31 cellular contexts compared by ENCODE assay signal in genomic region chr17:4395111-4395478, GRCh38. TPM values are rescaled to one million over a fixed set of nuclear protein-coding genes. Genes with fewer than 3 reads are reported as not detected.
A peak's percentile ranks its signal among the peaks of the same experiment; 100 is the strongest.
DNase-seq lines count a peak whose midpoint lies in the region; ATAC-seq, FAIRE-seq and TF ChIP-seq lines count a peak whose summit lies in the region.
"Had no signal": no experiment of that assay in that cellular context is flagged by ENCODE, and none has a peak within 500 bp of the region (broad histone marks: within the 10 kb centered on the region; RNA-seq: fewer than 3 reads in every experiment).

No MANE protein-coding gene starts in this region.

- H4K20me1 ChIP-seq in H9 (ENCODE audit: control insufficient read depth, insufficient read depth, insufficient read length) (no peaks in the 10 kb centered on the region), keratinocyte (ENCODE audit: control insufficient read depth, extremely low read depth, insufficient read depth, low read length) (no peaks in the 10 kb centered on the region)

- WGBS in H9 (ENCODE audit: extremely low coverage, insufficient read length, low lambda C conversion rate), result no CpG with 5 or more reads among the region's 3 CpGs

- peak overlapping the region; percentile 87 for H4K91ac ChIP-seq in H9 (ENCODE audit: insufficient read length, low read depth, low read length)

- no peaks in the 10 kb centered on the region for H3K9me3 Mint-ChIP-seq in CD4-positive, CD25-positive, alpha-beta regulatory T cell
- H3K9me3 Mint-ChIP-seq in H9, result peaks cover 0 to 3% of the 10 kb centered on the region in 2 experiments; a peak in 1 of 5 replicates
- no peaks in the 10 kb centered on the region for H3K9me3 Mint-ChIP-seq in natural killer cell
- H3K9me3 Mint-ChIP-seq: activated naive CD4-positive, alpha-beta T cell treated with anti-CD3 and anti-CD28 coated beads, Interleukin-2, amount 50 U/mL, for 72 hours; nephron progenitor cell; T-helper 1 cell treated with Interleukin-12 subunit alpha and Interleukin-12 subunit beta and Interleukin-4 antibody, amounts not matched to agents 30 μg/mL and 1 μg/mL, for 36 hours had no signal

- H3K79me2 ChIP-seq in H9 (ENCODE audit: insufficient read depth, low read length), result no peaks in the 10 kb centered on the region
- no peaks in the 10 kb centered on the region for H3K79me2 ChIP-seq in keratinocyte (ENCODE audit: control insufficient read depth, insufficient read depth, low read length)
- H3K79me2 ChIP-seq: hepatocyte had no signal

- peak overlapping the region; percentile 21 for H3K4ac ChIP-seq in H9 (ENCODE audit: low read depth, low read length)

- no peak for FAIRE-seq in keratinocyte (lab: Jason Lieb, UNC)

- no peaks in the 10 kb centered on the region for H3K9me1 ChIP-seq in keratinocyte (ENCODE audit: control insufficient read depth, extremely low read depth, insufficient read depth, low read length)

- no peak overlapping the region for H2BK20ac ChIP-seq in H9 (ENCODE audit: low read depth, low read length, poor library complexity, severe bottlenecking)

- no peak overlapping the region for H2AFZ ChIP-seq in H9 (ENCODE audit: low read length)
- H2AFZ ChIP-seq in keratinocyte (ENCODE audit: control insufficient read depth, low read length), result no peak overlapping the region
- H2AFZ ChIP-seq: hepatocyte had no signal

- H3K23ac ChIP-seq in H9 (ENCODE audit: insufficient read length, low read depth, low read length), result no peak overlapping the region

- H2BK15ac ChIP-seq in H9 (ENCODE audit: low read depth, low read length), result peak overlapping the region; percentile 94; the same call in 1 of the 2 replicates

- no peak overlapping the region for H2BK5ac ChIP-seq in H9 (ENCODE audit: insufficient read length, low read length)

- H3K4me2 ChIP-seq in H9 (ENCODE audit: insufficient read depth, insufficient read length, low read length) (no peak overlapping the region), keratinocyte (ENCODE audit: control insufficient read depth, extremely low read depth, insufficient read depth, low read depth, low read length) (no peak overlapping the region)
- H3K4me2 ChIP-seq: hepatocyte had no signal

- no peaks in the 10 kb centered on the region for H3K36me3 ChIP-seq in CD4-positive, CD25-positive, alpha-beta regulatory T cell (ENCODE audit: control insufficient read depth, insufficient read depth, low read length)
- H3K36me3 ChIP-seq in RWPE2 (ENCODE audit: low read depth) (no peaks in the 10 kb centered on the region), keratinocyte (ENCODE audit: control insufficient read depth in 2 of 2, extremely low read depth in 1 of 2, insufficient read depth in 2 of 2, low read length in 2 of 2) (no peaks in the 10 kb centered on the region), SJCRH30 (no peaks in the 10 kb centered on the region)
- H3K36me3 ChIP-seq: brain microvascular endothelial cell, sigmoid colon, tibial nerve had no signal

- H2BK120ac ChIP-seq in H9 (ENCODE audit: low read depth, low read length, poor library complexity, severe bottlenecking), result peak overlapping the region; percentile 52

- dilution Hi-C loops in keratinocyte (cut with MboI; ENCODE audit: extremely low pct_ligation_motif_present, low sequenced_read_pairs), result no loop called here

- no peaks in the 10 kb centered on the region for H3K79me1 ChIP-seq in H9 (ENCODE audit: insufficient read depth, low read depth, low read length, poor library complexity, severe bottlenecking)

- no peaks in the 10 kb centered on the region for H3K9me3 ChIP-seq in CD4-positive, CD25-positive, alpha-beta regulatory T cell (ENCODE audit: control insufficient read depth in 2 of 2, low read length in 2 of 2)
- H3K9me3 ChIP-seq in H9 (ENCODE audit: control insufficient read depth, low read depth, low read length) (no peaks in the 10 kb centered on the region), RWPE2 (ENCODE audit: severe bottlenecking) (no peaks in the 10 kb centered on the region), keratinocyte (ENCODE audit: control insufficient read depth, low read depth, low read length) (no peaks in the 10 kb centered on the region), SJCRH30 (replicated peaks) (no peaks in the 10 kb centered on the region)
- H3K9me3 ChIP-seq: sigmoid colon, tibial nerve had no signal

- ATAC-seq in CD4-positive, CD25-positive, alpha-beta regulatory T cell (ENCODE audit: low read depth in 2 of 2), result no peak
- ATAC-seq in RWPE2 (ENCODE audit: low read depth) (no peak), natural killer cell (no peak), HG03025 (IDR thresholded peaks at IDR 0.05; ENCODE audit: low FRiP score, unreplicated experiment) (no peak)

- no peak overlapping the region for H4K8ac ChIP-seq in H9 (replicated peaks; ENCODE audit: insufficient read length, low read depth, low read length)

- TF ChIP-seq CTCF in H9 (conservative IDR thresholded peaks at IDR 0.05) (no peak), RWPE2 (IDR thresholded peaks at IDR 0.05; ENCODE audit: poor library complexity, severe bottlenecking) (no peak), keratinocyte (optimal IDR thresholded peaks at IDR 0.05 in 1 of 3, IDR thresholded peaks at IDR 0.05 in 1 of 3, conservative IDR thresholded peaks at IDR 0.05 in 1 of 3; ENCODE audit: extremely low read depth in 1 of 3, insufficient read depth in 2 of 3, low read length in 3 of 3) (no peak), natural killer cell (IDR thresholded peaks at IDR 0.05) (no peak)

- H3K56ac ChIP-seq in H9 (ENCODE audit: insufficient read length, low read depth, low read length), result no peak overlapping the region

- H3K14ac ChIP-seq in H9 (ENCODE audit: insufficient read depth, low read length), result no peak overlapping the region; the same call in 1 of the 2 replicates

- H3K18ac ChIP-seq in H9 (ENCODE audit: insufficient read length, low read depth, low read length), result peak overlapping the region; percentile 58

- peak overlapping the region in 2 of 3 donors; percentile 31 to 72 for H3K27ac Mint-ChIP-seq in CD4-positive, CD25-positive, alpha-beta regulatory T cell
- H3K27ac Mint-ChIP-seq in H9 (peak overlapping the region; percentile 80 to 96 (median 96); a peak in 6 of 7 replicates), natural killer cell (no peak overlapping the region)
- H3K27ac Mint-ChIP-seq: nephron progenitor cell; T-helper 1 cell treated with Interleukin-12 subunit alpha and Interleukin-12 subunit beta and Interleukin-4 antibody, amounts not matched to agents 30 μg/mL and 1 μg/mL, for 36 hours had no signal

- H3K23me2 ChIP-seq in H9 (ENCODE audit: insufficient read length, low read depth, low read length, poor library complexity, severe bottlenecking), result peaks cover 3% of the 10 kb centered on the region

- peak overlapping the region; percentile 98 for H2AK5ac ChIP-seq in H9 (ENCODE audit: insufficient read length, low read length)

- H3K27ac ChIP-seq in CD4-positive, CD25-positive, alpha-beta regulatory T cell (ENCODE audit: insufficient read depth, low read length, poor library complexity, severe bottlenecking), result no peak overlapping the region
- H3K27ac ChIP-seq in H9 (ENCODE audit: insufficient read length, low read depth, low read length), result peak overlapping the region; percentile 99
- H3K27ac ChIP-seq in RWPE2 (ENCODE audit: poor library complexity, severe bottlenecking), result peak overlapping the region; percentile 77
- H3K27ac ChIP-seq in keratinocyte (ENCODE audit: control insufficient read depth, insufficient read depth, low read length), result peak overlapping the region; percentile 85
- no peak overlapping the region for H3K27ac ChIP-seq in SJCRH30
- H3K27ac ChIP-seq: brain microvascular endothelial cell, dorsolateral prefrontal cortex, hepatocyte, sigmoid colon, tibial nerve had no signal

- peak overlapping the region; percentile 85 for H4K5ac ChIP-seq in H9 (ENCODE audit: insufficient read length, low read depth, low read length)

- peaks cover 6% of the 10 kb centered on the region for H3K27me3 Mint-ChIP-seq in CD4-positive, CD25-positive, alpha-beta regulatory T cell
- no peaks in the 10 kb centered on the region for H3K27me3 Mint-ChIP-seq in H9 (ENCODE audit: low read depth)
- H3K27me3 Mint-ChIP-seq in natural killer cell (ENCODE audit: low read depth in 2 of 2), result no peaks in the 10 kb centered on the region

- no peaks in the 10 kb centered on the region for H3K27me3 ChIP-seq in CD4-positive, CD25-positive, alpha-beta regulatory T cell (ENCODE audit: control insufficient read depth, insufficient read depth, low read length)
- no peaks in the 10 kb centered on the region for H3K27me3 ChIP-seq in H9 (ENCODE audit: insufficient read depth, low read length)
- H3K27me3 ChIP-seq in RWPE2 (ENCODE audit: insufficient read depth, poor library complexity, severe bottlenecking), result no peaks in the 10 kb centered on the region
- no peaks in the 10 kb centered on the region for H3K27me3 ChIP-seq in keratinocyte (ENCODE audit: control insufficient read depth, extremely low read depth, insufficient read depth, low read length)
- no peaks in the 10 kb centered on the region for H3K27me3 ChIP-seq in SJCRH30
- H3K27me3 ChIP-seq: brain microvascular endothelial cell, dorsolateral prefrontal cortex, hepatocyte, sigmoid colon had no signal

- intact Hi-C loops in natural killer cell (cut with micrococcal nuclease), result no loop called here

- no peak overlapping the region for H3K4me3 ChIP-seq in CD4-positive, CD25-positive, alpha-beta regulatory T cell (ENCODE audit: low read depth, low read length)
- H3K4me3 ChIP-seq in RWPE2 (ENCODE audit: severe bottlenecking), result no peak overlapping the region
- no peak overlapping the region for H3K4me3 ChIP-seq in keratinocyte (ENCODE audit: control insufficient read depth in 2 of 3, extremely low read depth in 1 of 3, insufficient read depth in 2 of 3, low read depth in 1 of 3, low read length in 3 of 3)
- H3K4me3 ChIP-seq in SJCRH30, result no peak overlapping the region
- H3K4me3 ChIP-seq: dorsolateral prefrontal cortex, hepatocyte, sigmoid colon, tibial nerve had no signal

- peaks cover 0 to 15% (median 8%) of the 10 kb centered on the region in 4 donors for H3K4me1 Mint-ChIP-seq in CD4-positive, CD25-positive, alpha-beta regulatory T cell
- H3K4me1 Mint-ChIP-seq in H9, result peaks cover 33 to 38% of the 10 kb centered on the region in 2 experiments
- H3K4me1 Mint-ChIP-seq in natural killer cell, result peaks cover 0 to 6% of the 10 kb centered on the region in 2 donors

- H3K9ac ChIP-seq in H9 (ENCODE audit: extremely low read depth, insufficient read length, low read length) (no peak overlapping the region), keratinocyte (ENCODE audit: control insufficient read depth, extremely low read depth, insufficient read depth, low read length) (no peak overlapping the region)

- H3K4me1 ChIP-seq in CD4-positive, CD25-positive, alpha-beta regulatory T cell (ENCODE audit: control insufficient read depth, insufficient read depth, low read length, poor library complexity, severe bottlenecking), result peaks cover 6% of the 10 kb centered on the region
- H3K4me1 ChIP-seq in H9 (ENCODE audit: insufficient read depth, low read length) (peaks cover 12% of the 10 kb centered on the region; the same call in 1 of the 2 replicates), RWPE2 (ENCODE audit: insufficient read depth, poor library complexity, severe bottlenecking) (peaks cover 31% of the 10 kb centered on the region), keratinocyte (ENCODE audit: control insufficient read depth, extremely low read depth, insufficient read depth, low read length) (peaks cover 46% of the 10 kb centered on the region), SJCRH30 (no peaks in the 10 kb centered on the region)
- H3K4me1 ChIP-seq: sigmoid colon, tibial nerve had no signal

- no peak overlapping the region for H3K4me3 Mint-ChIP-seq in CD4-positive, CD25-positive, alpha-beta regulatory T cell
- peak overlapping the region in 1 of 2 experiments; percentile 27; a peak in 1 of 5 replicates for H3K4me3 Mint-ChIP-seq in H9
- H3K4me3 Mint-ChIP-seq in natural killer cell, result no peak overlapping the region
- H3K4me3 Mint-ChIP-seq: nephron progenitor cell; T-helper 1 cell treated with Interleukin-12 subunit alpha and Interleukin-12 subunit beta and Interleukin-4 antibody, amounts not matched to agents 30 μg/mL and 1 μg/mL, for 36 hours had no signal

- H3T11ph ChIP-seq in H9 (ENCODE audit: low read length), result no peak overlapping the region

- H3K36me3 Mint-ChIP-seq in CD4-positive, CD25-positive, alpha-beta regulatory T cell, result no peaks in the 10 kb centered on the region
- H3K36me3 Mint-ChIP-seq in H9 (ENCODE audit: insufficient read depth in 1 of 3, low read depth in 3 of 3) (no peaks in the 10 kb centered on the region; a peak in 1 of 7 replicates), natural killer cell (no peaks in the 10 kb centered on the region)
- H3K36me3 Mint-ChIP-seq: activated naive CD4-positive, alpha-beta T cell treated with anti-CD3 and anti-CD28 coated beads, Interleukin-2, amount 50 U/mL, for 72 hours had no signal

- DNase-seq in CD4-positive, CD25-positive, alpha-beta regulatory T cell, result no peak
- no peak for DNase-seq in H9
- DNase-seq in RWPE2 (ENCODE audit: low spot score), result no peak
- no peak for DNase-seq in keratinocyte (ENCODE audit: low read depth, low spot score)
- DNase-seq in NCI-H748 (lab: John Stamatoyannopoulos, UW; ENCODE audit: unreplicated experiment), result no peak
- no peak for DNase-seq in SJCRH30
- no peak for DNase-seq in natural killer cell
- DNase-seq: activated CD8-positive, alpha-beta memory T cell treated with anti-CD3 and anti-CD28 coated beads for 24 hours; activated effector memory CD4-positive, alpha-beta T cell treated with Interleukin-2 at 50 U/mL for 16 hours; activated T-cell treated with anti-CD3 and anti-CD28 coated beads, Interleukin-2, amount 50 U/mL, for 1 hour; amygdala; brain microvascular endothelial cell; dorsolateral prefrontal cortex; GOT3; IMR-90; left colon; NCI-H1048; NCI-H1694; NCI-H446 treated with DMSO at 0.1 percent for 48 hours; NCI-H82; nephron progenitor cell; RPMI8226; sigmoid colon; stimulated activated CD4-positive, alpha-beta T cell treated with anti-CD3 and anti-CD28 coated beads, Interleukin-4, amount 100 ng/mL, for 1 hour had no signal

- peak overlapping the region; percentile 97 for H2BK12ac ChIP-seq in H9 (ENCODE audit: insufficient read length, low read depth, low read length)

RNA-seq across cellular contexts. Expression of gene UBE2G1, which starts 28.6 kb away (rescaled TPM):
- 67.9 TPM for total RNA-seq in CD4-positive, CD25-positive, alpha-beta regulatory T cell
- 10 to 100 TPM; 55.0 to 66.7 (median 58.7) TPM for polyA plus RNA-seq in CD4-positive, CD25-positive, alpha-beta regulatory T cell
- total RNA-seq in H9 (2021) (185 and 188 TPM in 2 replicates), natural killer cell (10 to 100 TPM; 58.2 to 76.4 (median 64.7) TPM)
- polyA plus RNA-seq in keratinocyte, result 52.1 to 86.2 TPM (median 60.1 TPM) in 3 replicates
- polyA plus RNA-seq in keratinocyte (2011; ENCODE audit: low read depth), result 36.2 TPM
- polyA plus RNA-seq in keratinocyte (2011; cell fraction: cytosol; rRNA removed), result 53.0 and 109 TPM in 2 replicates
- polyA plus RNA-seq in keratinocyte (2011; cell fraction: nucleus; rRNA removed), result 56.5 and 67.3 TPM in 2 replicates
- polyA plus RNA-seq in keratinocyte (2012; ENCODE audit: low replicate concordance), result 63.6 and 74.0 TPM in 2 replicates
- polyA minus RNA-seq in keratinocyte, result 19.1 to 49.6 TPM (median 30.4 TPM) in 3 replicates
- polyA minus RNA-seq in keratinocyte (2011; cell fraction: cytosol; rRNA and poly(A)+ RNA removed), result 77.9 TPM
- 51.2 and 60.7 TPM in 2 replicates for polyA minus RNA-seq in keratinocyte (2011; cell fraction: nucleus; rRNA and poly(A)+ RNA removed)
- 36.7 and 39.2 TPM in 2 replicates for total RNA-seq in SJCRH30 (2014; rRNA removed; shearing (Covaris generic))

RNA-seq across cellular contexts. Expression of gene SPNS3, which starts 38.6 kb away (rescaled TPM):
- 2.5 TPM for total RNA-seq in CD4-positive, CD25-positive, alpha-beta regulatory T cell
- 1 to 10 TPM; 4.5 to 8.8 (median 7.7) TPM for polyA plus RNA-seq in CD4-positive, CD25-positive, alpha-beta regulatory T cell
- total RNA-seq in H9 (2021) (not detected in 2 replicates), natural killer cell (1 to 10 TPM; 1.2 to 2.1 (median 1.9) TPM)
- polyA plus RNA-seq in keratinocyte, result not detected in 3 replicates
- polyA plus RNA-seq in keratinocyte (2011; ENCODE audit: low read depth), result not detected
- not detected in 2 replicates for polyA plus RNA-seq in keratinocyte (2011; cell fraction: cytosol; rRNA removed)
- polyA plus RNA-seq in keratinocyte (2011; cell fraction: nucleus; rRNA removed), result not detected in 2 replicates
- polyA plus RNA-seq in keratinocyte (2012; ENCODE audit: low replicate concordance), result not detected in 2 replicates
- not detected in 3 replicates for polyA minus RNA-seq in keratinocyte
- not detected for polyA minus RNA-seq in keratinocyte (2011; cell fraction: cytosol; rRNA and poly(A)+ RNA removed)
- not detected in 2 replicates for polyA minus RNA-seq in keratinocyte (2011; cell fraction: nucleus; rRNA and poly(A)+ RNA removed)
- total RNA-seq in SJCRH30 (2014; rRNA removed; shearing (Covaris generic)), result not detected in 2 replicates
- total RNA-seq: osteoblast, sigmoid colon had no signal
- polyA plus RNA-seq: BJ, IMR-90 had no signal

Comparison
In these comparisons a context has a peak if more than half of its experiments do, and no peak if none do; other contexts are left out.
1. H3K27ac ChIP-seq: peak in H9 (single experiment), RWPE2 (single experiment) and keratinocyte (single experiment); none in CD4-positive, CD25-positive, alpha-beta regulatory T cell (single experiment) and SJCRH30 (single experiment).
2. H3K27ac Mint-ChIP-seq: peak in CD4-positive, CD25-positive, alpha-beta regulatory T cell (2 of 3) and H9 (3 of 3); none in natural killer cell (0 of 2).